Comparison of ENCODE assay signal across 1 cellular context in the genomic region with DNA sequence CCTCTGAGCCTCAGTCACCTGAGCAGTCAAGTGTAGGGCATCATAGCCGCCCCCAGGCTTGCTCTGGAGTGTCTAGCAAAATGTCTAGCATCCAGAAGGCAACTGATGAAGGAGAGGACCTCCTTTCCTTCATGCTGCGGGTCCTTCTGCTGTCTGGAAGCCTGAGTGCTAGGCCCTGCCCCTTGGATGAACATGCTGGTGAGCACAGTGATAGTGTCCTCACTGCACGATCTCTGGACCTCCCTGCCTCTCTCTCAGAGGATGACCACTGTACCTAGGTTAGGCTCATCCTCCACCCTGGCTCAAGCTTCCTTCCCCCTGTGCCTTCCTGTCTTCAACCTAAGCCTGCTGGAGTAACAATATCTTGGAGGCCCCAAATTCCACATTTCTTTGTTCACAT.
TF ChIP-seq lines count a peak whose summit lies in the region.

No MANE protein-coding gene starts in this region.

TF ChIP-seq in GM12878, 131 proteins besides CTCF, POLR2A, EP300 and RAD21:
- TF ChIP-seq ZSCAN29 (IDR thresholded peaks at IDR 0.05), result no peak
- no peak for TF ChIP-seq DPF2 (IDR thresholded peaks at IDR 0.05)
- no peak for TF ChIP-seq ZNF274 (IDR thresholded peaks at IDR 0.05; ENCODE audit: insufficient read depth, insufficient read length)
- no peak for TF ChIP-seq MEF2A (IDR thresholded peaks at IDR 0.05; ENCODE audit: insufficient read depth, low read depth, low read length)
- TF ChIP-seq NFYA (IDR thresholded peaks at IDR 0.05; ENCODE audit: borderline replicate concordance, low read depth, low read length), result no peak
- TF ChIP-seq RBBP5 (conservative IDR thresholded peaks at IDR 0.05), result no peak
- TF ChIP-seq MTA3 (IDR thresholded peaks at IDR 0.05; ENCODE audit: borderline replicate concordance, low read length), result no peak
- TF ChIP-seq, protein P1, sequence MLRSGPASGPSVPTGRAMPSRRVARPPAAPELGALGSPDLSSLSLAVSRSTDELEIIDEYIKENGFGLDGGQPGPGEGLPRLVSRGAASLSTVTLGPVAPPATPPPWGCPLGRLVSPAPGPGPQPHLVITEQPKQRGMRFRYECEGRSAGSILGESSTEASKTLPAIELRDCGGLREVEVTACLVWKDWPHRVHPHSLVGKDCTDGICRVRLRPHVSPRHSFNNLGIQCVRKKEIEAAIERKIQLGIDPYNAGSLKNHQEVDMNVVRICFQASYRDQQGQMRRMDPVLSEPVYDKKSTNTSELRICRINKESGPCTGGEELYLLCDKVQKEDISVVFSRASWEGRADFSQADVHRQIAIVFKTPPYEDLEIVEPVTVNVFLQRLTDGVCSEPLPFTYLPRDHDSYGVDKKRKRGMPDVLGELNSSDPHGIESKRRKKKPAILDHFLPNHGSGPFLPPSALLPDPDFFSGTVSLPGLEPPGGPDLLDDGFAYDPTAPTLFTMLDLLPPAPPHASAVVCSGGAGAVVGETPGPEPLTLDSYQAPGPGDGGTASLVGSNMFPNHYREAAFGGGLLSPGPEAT (IDR thresholded peaks at IDR 0.05; ENCODE audit: low read depth), result no peak
- TF ChIP-seq BACH1 (IDR thresholded peaks at IDR 0.05; ENCODE audit: borderline replicate concordance), result no peak
- TF ChIP-seq CBX5 (IDR thresholded peaks at IDR 0.05; ENCODE audit: low read depth), result no peak
- TF ChIP-seq TCF3 (IDR thresholded peaks at IDR 0.05; ENCODE audit: borderline replicate concordance, insufficient read depth, low read depth, low read length), result no peak
- TF ChIP-seq EZH2 (IDR thresholded peaks at IDR 0.05; ENCODE audit: borderline replicate concordance, control insufficient read depth, low read depth, low read length), result no peak
- TF ChIP-seq HDAC2 (IDR thresholded peaks at IDR 0.05), result no peak
- no peak for TF ChIP-seq YY1 (IDR thresholded peaks at IDR 0.05; ENCODE audit: low read depth, low read length)
- no peak for TF ChIP-seq SMAD1 (IDR thresholded peaks at IDR 0.05; ENCODE audit: low read depth, partially characterized antibody)
- TF ChIP-seq, protein P2, sequence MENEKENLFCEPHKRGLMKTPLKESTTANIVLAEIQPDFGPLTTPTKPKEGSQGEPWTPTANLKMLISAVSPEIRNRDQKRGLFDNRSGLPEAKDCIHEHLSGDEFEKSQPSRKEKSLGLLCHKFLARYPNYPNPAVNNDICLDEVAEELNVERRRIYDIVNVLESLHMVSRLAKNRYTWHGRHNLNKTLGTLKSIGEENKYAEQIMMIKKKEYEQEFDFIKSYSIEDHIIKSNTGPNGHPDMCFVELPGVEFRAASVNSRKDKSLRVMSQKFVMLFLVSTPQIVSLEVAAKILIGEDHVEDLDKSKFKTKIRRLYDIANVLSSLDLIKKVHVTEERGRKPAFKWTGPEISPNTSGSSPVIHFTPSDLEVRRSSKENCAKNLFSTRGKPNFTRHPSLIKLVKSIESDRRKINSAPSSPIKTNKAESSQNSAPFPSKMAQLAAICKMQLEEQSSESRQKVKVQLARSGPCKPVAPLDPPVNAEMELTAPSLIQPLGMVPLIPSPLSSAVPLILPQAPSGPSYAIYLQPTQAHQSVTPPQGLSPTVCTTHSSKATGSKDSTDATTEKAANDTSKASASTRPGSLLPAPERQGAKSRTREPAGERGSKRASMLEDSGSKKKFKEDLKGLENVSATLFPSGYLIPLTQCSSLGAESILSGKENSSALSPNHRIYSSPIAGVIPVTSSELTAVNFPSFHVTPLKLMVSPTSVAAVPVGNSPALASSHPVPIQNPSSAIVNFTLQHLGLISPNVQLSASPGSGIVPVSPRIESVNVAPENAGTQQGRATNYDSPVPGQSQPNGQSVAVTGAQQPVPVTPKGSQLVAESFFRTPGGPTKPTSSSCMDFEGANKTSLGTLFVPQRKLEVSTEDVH (IDR thresholded peaks at IDR 0.05; ENCODE audit: low read depth, partially characterized antibody), result no peak
